ENCODE assay signal across 23 cellular contexts in genomic region chr18:48705531-48705930, GRCh38.
"Had no signal": no experiment of that assay in that cellular context is flagged by ENCODE, and none has a peak within 500 bp of the region (broad histone marks: within the 10 kb centered on the region; RNA-seq: fewer than 3 reads in every experiment).

No MANE protein-coding gene starts in this region.

- H3K9me3 ChIP-seq: esophagus squamous epithelium, gastrocnemius medialis, heart right ventricle, left lung, lower lobe of right lung, mucosa of descending colon had no signal

- ATAC-seq: esophagus mucosa, gastrocnemius medialis, heart right ventricle, left cardiac atrium, left lung, left ventricle myocardium superior, lower lobe of right lung, mucosa of descending colon had no signal

- DNase-seq: dermis blood vessel endothelial cell; dorsolateral prefrontal cortex; effector CD4-positive, alpha-beta T cell; effector memory CD4-positive, alpha-beta T cell; erythroblast; esophagus squamous epithelium; foreskin fibroblast; foreskin melanocyte; gastrocnemius medialis; glutamatergic neuron; heart right ventricle; hippocampal formation; left cardiac atrium; left lung; left ventricle myocardium superior; lower lobe of right lung; mesenchymal stem cell; mucosa of descending colon; naive B cell had no signal

- H3K4me1 Mint-ChIP-seq: mesothelial cell of epicardium had no signal

- H3K4me1 ChIP-seq: left lung had no signal

- H3K36me3 ChIP-seq: gastrocnemius medialis, left lung, lower lobe of right lung had no signal

- H3K36me3 Mint-ChIP-seq: mesothelial cell of epicardium, naive B cell had no signal

- H3K27ac Mint-ChIP-seq: mesothelial cell of epicardium, naive B cell had no signal

- H3K27ac ChIP-seq: coronary artery, dorsolateral prefrontal cortex, epithelial cell of prostate, esophagus squamous epithelium, gastrocnemius medialis, left lung, lower lobe of right lung had no signal

- H3K4me3 ChIP-seq: coronary artery, dorsolateral prefrontal cortex, esophagus squamous epithelium, gastrocnemius medialis, heart right ventricle, left lung, lower lobe of right lung, mucosa of descending colon had no signal

- H3K4me3 Mint-ChIP-seq: mesothelial cell of epicardium, naive B cell had no signal

- H3K27me3 ChIP-seq: dorsolateral prefrontal cortex, esophagus squamous epithelium, gastrocnemius medialis, heart right ventricle, left lung had no signal
